In the genomic region with DNA sequence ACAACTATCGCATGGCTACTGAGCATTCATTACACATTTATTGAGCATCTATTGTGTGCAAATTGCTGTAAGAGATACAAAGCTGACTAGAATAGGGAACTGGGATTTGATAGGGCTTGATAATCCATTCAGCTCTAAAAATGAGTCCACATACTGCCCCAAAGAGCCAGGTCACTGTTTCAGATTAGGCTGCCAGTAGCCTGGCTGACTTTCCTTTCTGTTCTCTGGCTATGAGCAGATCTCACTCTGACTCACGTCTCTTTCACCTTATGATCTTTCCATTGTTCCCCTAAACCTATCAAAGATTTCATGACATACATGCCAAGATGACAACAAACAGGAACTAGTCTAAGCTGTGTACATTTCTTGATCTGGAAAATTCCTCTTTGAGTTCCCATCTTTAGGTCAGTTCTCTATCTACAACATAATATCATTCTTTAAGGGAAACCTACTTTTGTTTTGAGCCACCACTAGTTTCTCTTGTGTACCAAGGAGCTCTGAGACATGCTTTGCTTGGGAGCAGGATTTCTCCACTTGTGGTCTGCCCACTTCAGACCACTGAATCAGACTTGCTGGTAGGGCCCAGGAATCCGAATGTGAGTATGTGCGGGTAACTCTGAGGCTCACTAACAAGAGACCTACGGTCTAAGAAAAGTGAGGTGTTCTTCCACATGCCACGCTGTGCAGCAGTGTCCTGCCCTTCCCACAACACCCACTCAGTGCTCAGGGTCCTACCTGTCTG, we compare ENCODE assay signal across 13 cellular contexts. TPM values are rescaled to one million over a fixed set of nuclear protein-coding genes. Genes with fewer than 3 reads are reported as not detected.
DNase-seq lines count a peak whose midpoint lies in the region; ATAC-seq and TF ChIP-seq lines count a peak whose summit lies in the region.
"Had no signal": no experiment of that assay in that cellular context is flagged by ENCODE, and none has a peak within 500 bp of the region (broad histone marks: within the 10 kb centered on the region; RNA-seq: fewer than 3 reads in every experiment).

No MANE protein-coding gene starts in this region.

- no peak for TF ChIP-seq CTCF in body of pancreas (IDR thresholded peaks at IDR 0.05)
- TF ChIP-seq CTCF in stomach (IDR thresholded peaks at IDR 0.05), result no peak
- TF ChIP-seq CTCF in left ventricle myocardium inferior (IDR thresholded peaks at IDR 0.05; ENCODE audit: borderline replicate concordance), result no peak

- 72 to 79% methylated on average over 6 of the region's 6 CpGs for WGBS in body of pancreas, 2 donors
- 76 to 88% (median 83%) methylated on average over 6 of the region's 6 CpGs for WGBS in stomach, 5 donors

- H3K27ac ChIP-seq in body of pancreas (peak overlapping the region in 3 of 4 donors; percentile 6 to 57 (median 12)), stomach (peak overlapping the region; percentile 5 to 52 (median 16)), left ventricle myocardium inferior (replicated peaks) (no peak overlapping the region)
- H3K27ac ChIP-seq: BLaER1, coronary artery had no signal

- H3K4me1 ChIP-seq in body of pancreas (peaks cover 72% of the 10 kb centered on the region), stomach (peaks cover 0 to 51% (median 11%) of the 10 kb centered on the region in 4 donors), left ventricle myocardium inferior (no peaks in the 10 kb centered on the region)

- ATAC-seq in HG03442 (IDR thresholded peaks at IDR 0.05; ENCODE audit: unreplicated experiment) (peak; percentile 60), body of pancreas (no peak)
- ATAC-seq: GM23338, left colon had no signal

- no peaks in the 10 kb centered on the region for H3K27me3 ChIP-seq in body of pancreas
- H3K27me3 ChIP-seq in stomach, result no peaks in the 10 kb centered on the region
- no peaks in the 10 kb centered on the region for H3K27me3 ChIP-seq in left ventricle myocardium inferior (ENCODE audit: low read depth)
- H3K27me3 ChIP-seq: BLaER1 had no signal

- H3K9me3 ChIP-seq in body of pancreas, result no peaks in the 10 kb centered on the region
- no peaks in the 10 kb centered on the region for H3K9me3 ChIP-seq in stomach
- no peaks in the 10 kb centered on the region for H3K9me3 ChIP-seq in left ventricle myocardium inferior (replicated peaks)
- H3K9me3 ChIP-seq: BLaER1 had no signal

- intact Hi-C loops in body of pancreas (cut with DNase I), result loop anchor here (5.0 kb wide), 1 partner anchor 61 kb away; no protein-coding TSS in a partner anchor
- intact Hi-C loops in stomach (cut with DNase I; ENCODE audit: low total_unique reads), result no loop called here
- intact Hi-C loops in left ventricle myocardium inferior (cut with micrococcal nuclease), result loop anchor here (5.0 kb wide), 1 partner anchor 71 kb away; a partner anchor contains a TSS

- no peak for TF ChIP-seq POLR2A in body of pancreas (IDR thresholded peaks at IDR 0.05)
- no peak for TF ChIP-seq POLR2A in stomach (IDR thresholded peaks at IDR 0.05)

- DNase-seq in stimulated activated CD4-positive, alpha-beta T cell treated with anti-CD3 and anti-CD28 coated beads, Interleukin-12 subunit alpha, Interleukin-12 subunit beta, amount 100 ng/mL, for 48 hours (ENCODE audit: low read depth in 2 of 3, low spot score in 1 of 3), result peak; percentile 21 to 28 (median 21)
- DNase-seq in stimulated activated CD4-positive, alpha-beta T cell treated with anti-CD3 and anti-CD28 coated beads, Interleukin-12 subunit alpha, Interleukin-12 subunit beta, amount 100 ng/mL, for 4 hours, result no peak
- DNase-seq in body of pancreas, result no peak
- no peak for DNase-seq in stomach
- no peak for DNase-seq in SKM-1 (lab: John Stamatoyannopoulos, UW; ENCODE audit: unreplicated experiment)
- no peak for DNase-seq in EL
- DNase-seq in left ventricle myocardium inferior, result no peak
- DNase-seq: left colon, NCI-H1048 had no signal

- H3K4me3 ChIP-seq in body of pancreas (no peak overlapping the region), stomach (no peak overlapping the region), left ventricle myocardium inferior (no peak overlapping the region)
- H3K4me3 ChIP-seq: BLaER1, coronary artery, GM23338 had no signal

- no peak for TF ChIP-seq EP300 in stomach (IDR thresholded peaks at IDR 0.05)

- peaks cover 0 to 9% of the 10 kb centered on the region in 2 donors for H3K36me3 ChIP-seq in body of pancreas (replicated peaks in 1 of 2; ENCODE audit: insufficient read depth in 1 of 2, low read depth in 2 of 2)
- peaks cover 43 to 98% (median 93%) of the 10 kb centered on the region in 4 donors for H3K36me3 ChIP-seq in stomach
- H3K36me3 ChIP-seq in left ventricle myocardium inferior, result peaks cover 54% of the 10 kb centered on the region

RNA-seq across cellular contexts. Expression of a gene that starts 40.9 kb away (rescaled TPM):
- total RNA-seq in body of pancreas, result 10 to 100 TPM; 16.2 to 16.3 TPM
- 10 to 100 TPM in 1 of 5 donors, 1 to 10 TPM in 2, not detected in 2; 4.7 to 25.3 (median 9.9) TPM for total RNA-seq in stomach
- polyA plus RNA-seq in stomach, result 10 to 100 TPM in 2 of 3 donors, 1 to 10 TPM in 1; 8.2 to 15.4 (median 11.5) TPM
- 28.2 TPM for total RNA-seq in left ventricle myocardium inferior

Comparison
In these comparisons a context has a peak if more than half of its experiments do, and no peak if none do; other contexts are left out.
1. DNase-seq: peak in stimulated activated CD4-positive, alpha-beta T cell treated with anti-CD3 and anti-CD28 coated beads, Interleukin-12 subunit alpha, Interleukin-12 subunit beta, amount 100 ng/mL, for 48 hours (3 of 3); none in stimulated activated CD4-positive, alpha-beta T cell treated with anti-CD3 and anti-CD28 coated beads, Interleukin-12 subunit alpha, Interleukin-12 subunit beta, amount 100 ng/mL, for 4 hours (single experiment), body of pancreas (0 of 4), stomach (single experiment), SKM-1 (single experiment), EL (single experiment) and left ventricle myocardium inferior (single experiment).